ENCODE assay signal across 13 cellular contexts in the genomic region with DNA sequence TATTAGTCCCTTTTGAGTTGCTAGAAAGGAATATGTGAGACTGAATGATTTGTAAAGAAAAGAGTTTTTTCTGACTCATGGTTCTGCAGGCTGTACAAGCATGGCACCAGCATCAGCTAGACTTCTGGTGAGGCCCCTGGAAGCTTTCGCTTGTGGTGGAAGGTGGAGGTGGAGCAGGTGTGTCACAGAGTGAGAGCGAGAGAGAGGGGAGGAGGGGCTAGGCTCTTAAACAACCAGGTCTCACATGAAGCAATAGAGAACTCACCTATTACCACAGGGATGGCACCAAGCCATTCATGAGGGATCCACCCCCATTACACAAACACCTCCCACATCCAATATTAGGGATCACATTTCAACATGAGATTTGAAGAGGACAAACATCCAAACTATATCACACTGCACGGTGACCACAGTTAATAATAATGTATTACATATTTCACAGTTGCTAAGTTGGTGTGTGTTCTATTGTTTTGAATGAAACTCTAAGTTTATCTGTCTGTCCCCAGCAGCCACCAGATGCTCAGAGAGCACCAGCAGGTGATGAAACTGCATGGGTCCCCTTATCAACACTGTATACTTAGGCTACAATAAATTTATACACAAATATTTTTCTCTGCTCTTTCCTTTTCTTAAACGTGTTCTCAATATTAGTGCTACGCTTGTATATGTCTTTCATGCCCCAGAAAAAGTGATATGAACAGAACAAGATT. TPM values are rescaled to one million over a fixed set of nuclear protein-coding genes. Genes with fewer than 3 reads are reported as not detected.
DNase-seq lines count a peak whose midpoint lies in the region; ATAC-seq and TF ChIP-seq lines count a peak whose summit lies in the region.
"Had no signal": no experiment of that assay in that cellular context is flagged by ENCODE, and none has a peak within 500 bp of the region (broad histone marks: within the 10 kb centered on the region; RNA-seq: fewer than 3 reads in every experiment).

No MANE protein-coding gene starts in this region.

- H3K36me3 Mint-ChIP-seq in activated naive CD4-positive, alpha-beta T cell treated with anti-CD3 and anti-CD28 coated beads, Interleukin-2, amount 50 U/mL, for 72 hours: peaks cover 0 to 64% of the 10 kb centered on the region in 2 donors

- no peak overlapping the region for H3K18ac ChIP-seq in mesenchymal stem cell (ENCODE audit: low read depth in 1 of 2, low read length in 2 of 2)

- POLR2A ChIA-PET in OCI-LY7 (lab: Charles Lee): no interaction called here

- peak overlapping the region; percentile 42 to 78 for H3K27ac Mint-ChIP-seq in activated naive CD4-positive, alpha-beta T cell treated with anti-CD3 and anti-CD28 coated beads, Interleukin-2, amount 50 U/mL, for 72 hours

- intact Hi-C loops in OCI-LY7 (cut with micrococcal nuclease; ENCODE audit: unreplicated experiment): no loop called here

- no peaks in the 10 kb centered on the region for H3K9me2 ChIP-seq in OCI-LY7 (ENCODE audit: insufficient read depth, low read length)

- H3K79me2 ChIP-seq in OCI-LY7 (ENCODE audit: insufficient read depth, low read depth, low read length): peaks cover 99% of the 10 kb centered on the region

- no peak overlapping the region for H3K9ac ChIP-seq in mesenchymal stem cell (ENCODE audit: low read length)

- 94% methylated on average over 3 of the region's 5 CpGs for WGBS in mesenchymal stem cell

- H3K4ac ChIP-seq in mesenchymal stem cell (ENCODE audit: low read depth in 1 of 2, low read length in 2 of 2): no peak overlapping the region

- H3K23ac ChIP-seq in mesenchymal stem cell (ENCODE audit: low read length in 2 of 2): no peak overlapping the region

- no peak overlapping the region for H3K4me3 ChIP-seq in OCI-LY7 (ENCODE audit: low read depth, low read length, poor library complexity, severe bottlenecking)
- no peak overlapping the region for H3K4me3 ChIP-seq in mesenchymal stem cell (ENCODE audit: insufficient read depth in 1 of 2, low read depth in 1 of 2, low read length in 2 of 2)
- H3K4me3 ChIP-seq: stomach had no signal

- H3K14ac ChIP-seq in mesenchymal stem cell (ENCODE audit: low read length in 2 of 2): no peak overlapping the region

- H4K8ac ChIP-seq in mesenchymal stem cell (ENCODE audit: low read length): no peak overlapping the region

- CTCF ChIA-PET in OCI-LY7 (lab: Charles Lee; ENCODE audit: unreplicated experiment): no interaction called here

- no peak overlapping the region for H2BK12ac ChIP-seq in mesenchymal stem cell (ENCODE audit: low read length in 2 of 2)

- H2AK5ac ChIP-seq in mesenchymal stem cell (ENCODE audit: low read length, severe bottlenecking): no peak overlapping the region

- no peak for TF ChIP-seq CTCF in OCI-LY7 (conservative IDR thresholded peaks at IDR 0.05; ENCODE audit: low read length)

- H3K27me3 ChIP-seq in mesenchymal stem cell (ENCODE audit: control insufficient read depth in 1 of 2, insufficient read depth in 1 of 2, low read length in 2 of 2): no peaks in the 10 kb centered on the region
- H3K27me3 ChIP-seq: stomach had no signal

- no peak overlapping the region for H3K27ac ChIP-seq in OCI-LY7 (ENCODE audit: low read depth, low read length, poor library complexity, severe bottlenecking)
- H3K27ac ChIP-seq in mesenchymal stem cell (ENCODE audit: low read length, poor library complexity, severe bottlenecking): no peak overlapping the region
- H3K27ac ChIP-seq: stomach, VCaP had no signal

- no TSS peak for BruUV-seq in OCI-LY7 (replicated peaks; lab: Mats Ljungman, UMichigan)

- peaks cover 21% of the 10 kb centered on the region; the same call in 1 of the 2 replicates for H4K20me1 ChIP-seq in OCI-LY7 (ENCODE audit: insufficient read depth, low read length)

- H2BK120ac ChIP-seq in mesenchymal stem cell (ENCODE audit: low read depth, low read length): no peak overlapping the region

- H4K91ac ChIP-seq in mesenchymal stem cell (ENCODE audit: low read length): no peak overlapping the region

- H2AFZ ChIP-seq in OCI-LY7 (ENCODE audit: low read length) (no peak overlapping the region), mesenchymal stem cell (ENCODE audit: low read depth, low read length) (no peak overlapping the region)

- H3K79me1 ChIP-seq in mesenchymal stem cell (replicated peaks; ENCODE audit: low read length, poor library complexity, severe bottlenecking): peaks cover 9% of the 10 kb centered on the region

- H3K36me3 ChIP-seq in OCI-LY7 (ENCODE audit: insufficient read depth, low read length) (peaks cover 93% of the 10 kb centered on the region), mesenchymal stem cell (ENCODE audit: control insufficient read depth in 1 of 2, insufficient read depth in 2 of 2, low read depth in 1 of 2, low read length in 2 of 2) (peaks cover 8 to 23% of the 10 kb centered on the region in 2 experiments)

- peak; percentile 89 to 93 for ATAC-seq in activated naive CD4-positive, alpha-beta T cell treated with anti-CD3 and anti-CD28 coated beads, Interleukin-2, amount 50 U/mL, for 72 hours
- no peak for ATAC-seq in GM19467 (IDR thresholded peaks at IDR 0.05; ENCODE audit: unreplicated experiment)
- ATAC-seq: Panc1 had no signal

- H3K4me1 ChIP-seq in OCI-LY7 (ENCODE audit: insufficient read depth, low read length, poor library complexity, severe bottlenecking) (no peaks in the 10 kb centered on the region), mesenchymal stem cell (ENCODE audit: control insufficient read depth, insufficient read depth, low read depth, low read length) (no peaks in the 10 kb centered on the region)

- no peak overlapping the region for H2BK15ac ChIP-seq in mesenchymal stem cell (ENCODE audit: low read depth, poor library complexity, severe bottlenecking)

- H3K9me3 ChIP-seq in OCI-LY7 (ENCODE audit: low read length) (no peaks in the 10 kb centered on the region), mesenchymal stem cell (ENCODE audit: control insufficient read depth, low read length) (no peaks in the 10 kb centered on the region)
- H3K9me3 ChIP-seq: stomach had no signal

- H3K4me2 ChIP-seq in OCI-LY7 (ENCODE audit: low read length) (no peak overlapping the region), mesenchymal stem cell (ENCODE audit: low read length, poor library complexity, severe bottlenecking) (no peak overlapping the region)

- DNase-seq in NCI-H748 (lab: John Stamatoyannopoulos, UW; ENCODE audit: unreplicated experiment) (peak; percentile 41), NCI-H748 treated with DMSO at 0.1 percent for 48 hours (lab: John Stamatoyannopoulos, UW) (no peak), NCI-H146 treated with DMSO at 0.1 percent for 48 hours (lab: John Stamatoyannopoulos, UW; ENCODE audit: unreplicated experiment) (peak; percentile 56), OCI-LY7 (ENCODE audit: low spot score) (no peak), mesenchymal stem cell (no peak)
- peak in 1 of 2 donors; percentile 56 for DNase-seq in activated naive CD4-positive, alpha-beta T cell treated with anti-CD3 and anti-CD28 coated beads, Interleukin-2, amount 50 U/mL, for 72 hours (ENCODE audit: low spot score in 2 of 2)
- DNase-seq in stimulated activated CD4-positive, alpha-beta T cell treated with anti-CD3 and anti-CD28 coated beads, Interleukin-1b, Interleukin-23, amount 100 ng/mL, for 48 hours: peak; percentile 81
- DNase-seq: cerebellar nuclear complex, retina, stomach had no signal

- H2BK5ac ChIP-seq in mesenchymal stem cell (ENCODE audit: low read depth, low read length, poor library complexity, severe bottlenecking): no peak overlapping the region

- no peaks in the 10 kb centered on the region for H3K9me3 Mint-ChIP-seq in activated naive CD4-positive, alpha-beta T cell treated with anti-CD3 and anti-CD28 coated beads, Interleukin-2, amount 50 U/mL, for 72 hours

RNA-seq across cellular contexts. Expression of a gene that starts 14.1 kb away (rescaled TPM):
- total RNA-seq in activated naive CD4-positive, alpha-beta T cell treated with anti-CD3 and anti-CD28 coated beads, Interleukin-2, amount 50 U/mL, for 72 hours: 10 to 100 TPM; 37.7 to 79.7 TPM
- 36.9 and 38.7 TPM in 2 replicates for total RNA-seq in OCI-LY7 (2014; rRNA removed; shearing (Covaris generic))
- 50.9 and 60.5 TPM in 2 replicates for total RNA-seq in OCI-LY7 (2022)
- 56.1 TPM for polyA plus RNA-seq in mesenchymal stem cell (2013, experiment 1 of 2)
- polyA plus RNA-seq in mesenchymal stem cell (2013, experiment 2 of 2): 55.8 TPM

RNA-seq across cellular contexts. Expression of a gene that starts 17.3 kb away (rescaled TPM):
- 100 to 1,000 TPM; 177 to 422 TPM for total RNA-seq in activated naive CD4-positive, alpha-beta T cell treated with anti-CD3 and anti-CD28 coated beads, Interleukin-2, amount 50 U/mL, for 72 hours
- 64.1 and 79.3 TPM in 2 replicates for total RNA-seq in OCI-LY7 (2014; rRNA removed; shearing (Covaris generic))
- total RNA-seq in OCI-LY7 (2022): 129 and 130 TPM in 2 replicates
- polyA plus RNA-seq in mesenchymal stem cell (2013, experiment 1 of 2): 2.4 TPM
- polyA plus RNA-seq in mesenchymal stem cell (2013, experiment 2 of 2): 2.1 TPM

RNA-seq across cellular contexts. Expression of a gene that starts 29.5 kb away (rescaled TPM):
- total RNA-seq in activated naive CD4-positive, alpha-beta T cell treated with anti-CD3 and anti-CD28 coated beads, Interleukin-2, amount 50 U/mL, for 72 hours: 1 to 10 TPM; 4.2 to 5.9 TPM
- total RNA-seq in OCI-LY7 (2014; rRNA removed; shearing (Covaris generic)): 3.1 and 3.4 TPM in 2 replicates
- total RNA-seq in OCI-LY7 (2022): 3.3 and 3.5 TPM in 2 replicates
- polyA plus RNA-seq in mesenchymal stem cell (2013, experiment 1 of 2): 0.65 TPM
- 0.51 TPM for polyA plus RNA-seq in mesenchymal stem cell (2013, experiment 2 of 2)

Comparison
In these comparisons a context has a peak if more than half of its experiments do, and no peak if none do; other contexts are left out.
1. DNase-seq: peak in NCI-H748 (single experiment), NCI-H146 treated with DMSO at 0.1 percent for 48 hours (single experiment) and stimulated activated CD4-positive, alpha-beta T cell treated with anti-CD3 and anti-CD28 coated beads, Interleukin-1b, Interleukin-23, amount 100 ng/mL, for 48 hours (single experiment); none in NCI-H748 treated with DMSO at 0.1 percent for 48 hours (single experiment), OCI-LY7 (single experiment) and mesenchymal stem cell (single experiment).